11 cellular contexts compared by ENCODE assay signal in genomic region chr1:202155478-202156021, GRCh38. TPM values are rescaled to one million over a fixed set of nuclear protein-coding genes. Genes with fewer than 3 reads are reported as not detected.
DNase-seq lines count a peak whose midpoint lies in the region; ATAC-seq and TF ChIP-seq lines count a peak whose summit lies in the region.
"Had no signal": no experiment of that assay in that cellular context is flagged by ENCODE, and none has a peak within 500 bp of the region (broad histone marks: within the 10 kb centered on the region; RNA-seq: fewer than 3 reads in every experiment).

No MANE protein-coding gene starts in this region.

- H3K9me3 ChIP-seq in breast epithelium (no peaks in the 10 kb centered on the region), upper lobe of right lung (no peaks in the 10 kb centered on the region)

- ATAC-seq in SK-N-SH treated with all-trans-retinoic acid at 6 μM for 48 hours, result peak; percentile 69
- ATAC-seq in upper lobe of right lung, result peak; percentile 64

- H3K4me1 ChIP-seq in breast epithelium, result no peaks in the 10 kb centered on the region
- H3K4me1 ChIP-seq in upper lobe of right lung, result peaks cover 14% of the 10 kb centered on the region

- H3K4me1 Mint-ChIP-seq in MCF 10A (ENCODE audit: insufficient read depth, unreplicated experiment), result peaks cover 14% of the 10 kb centered on the region

- BruUV-seq in MCF 10A (replicated peaks; lab: Mats Ljungman, UMichigan), result no TSS peak

- peaks cover 1% of the 10 kb centered on the region for H3K36me3 Mint-ChIP-seq in MCF 10A (ENCODE audit: insufficient read depth, unreplicated experiment)

- H3K27me3 ChIP-seq in breast epithelium (no peaks in the 10 kb centered on the region), upper lobe of right lung (no peaks in the 10 kb centered on the region)

- H3K27me3 Mint-ChIP-seq in MCF 10A (ENCODE audit: insufficient read depth, unreplicated experiment), result peaks cover under 1% of the 10 kb centered on the region
- H3K27me3 Mint-ChIP-seq: memory B cell had no signal

- TF ChIP-seq POLR2A in breast epithelium (IDR thresholded peaks at IDR 0.05), result no peak

- no peak overlapping the region for H3K27ac Mint-ChIP-seq in MCF 10A (ENCODE audit: low read depth, unreplicated experiment)

- no peak overlapping the region for H3K4me3 Mint-ChIP-seq in MCF 10A (ENCODE audit: unreplicated experiment)
- H3K4me3 Mint-ChIP-seq: memory B cell had no signal

- no peak for TF ChIP-seq CTCF in MCF 10A (IDR thresholded peaks at IDR 0.05; ENCODE audit: unreplicated experiment)
- TF ChIP-seq CTCF in breast epithelium (IDR thresholded peaks at IDR 0.05), result no peak
- no peak for TF ChIP-seq CTCF in upper lobe of right lung (IDR thresholded peaks at IDR 0.05)

- H3K27ac ChIP-seq in breast epithelium, result no peak overlapping the region
- H3K27ac ChIP-seq in upper lobe of right lung, result no peak overlapping the region
- H3K27ac ChIP-seq: VCaP had no signal

- intact Hi-C loops in MCF 10A (cut with micrococcal nuclease) (no loop called here), breast epithelium (cut with DNase I; ENCODE audit: low total_unique reads) (no loop called here), upper lobe of right lung (cut with DNase I) (no loop called here)

- peak; percentile 92 for DNase-seq in MCF 10A (ENCODE audit: unreplicated experiment)
- DNase-seq in breast epithelium (ENCODE audit: low spot score in 2 of 2), result no peak
- peak; percentile 18 for DNase-seq in glomerular endothelial cell (ENCODE audit: extremely low read depth, low read depth, low spot score)
- DNase-seq in upper lobe of right lung, result peak; percentile 86
- DNase-seq in NCI-H748 (lab: John Stamatoyannopoulos, UW; ENCODE audit: unreplicated experiment), result no peak
- no peak for DNase-seq in GM19238 (ENCODE audit: insufficient read length, low spot score)
- DNase-seq in occipital lobe (lab: John Stamatoyannopoulos, UW), result no peak

- H3K4me3 ChIP-seq in breast epithelium (no peak overlapping the region), upper lobe of right lung (no peak overlapping the region)

- POLR2A ChIA-PET in MCF 10A (lab: Yijun Ruan, JAX), result interaction anchor here (0.7 kb wide), 1 partner anchor 649 kb away, joined by 5 read pairs; no protein-coding TSS in a partner anchor

- CTCF ChIA-PET in MCF 10A (lab: Yijun Ruan, JAX), result interaction anchor here (0.6 to 4.7 kb wide), 20 partner anchors 9 to 1306 kb away, joined by 3 to 44 read pairs (median 4); no protein-coding TSS in a partner anchor

- H3K36me3 ChIP-seq in breast epithelium, result no peaks in the 10 kb centered on the region
- no peaks in the 10 kb centered on the region for H3K36me3 ChIP-seq in upper lobe of right lung

- H3K9me3 Mint-ChIP-seq in MCF 10A (ENCODE audit: unreplicated experiment), result no peaks in the 10 kb centered on the region
- H3K9me3 Mint-ChIP-seq: memory B cell had no signal

TF ChIP-seq in SK-N-SH treated with all-trans-retinoic acid at 6 μM for 48 hours, 23 proteins besides CTCF, POLR2A, EP300 and RAD21:
- TF ChIP-seq ZFP30 (CRISPR knock-in tag; IDR thresholded peaks at IDR 0.05) (no peak), ZNF70 (CRISPR knock-in tag; IDR thresholded peaks at IDR 0.05) (no peak), TSHZ2 (CRISPR knock-in tag; IDR thresholded peaks at IDR 0.05) (no peak), PPARA (CRISPR knock-in tag; IDR thresholded peaks at IDR 0.05; ENCODE audit: borderline replicate concordance) (no peak), TCF4 (CRISPR knock-in tag; IDR thresholded peaks at IDR 0.05; ENCODE audit: borderline replicate concordance) (no peak), GLIS3 (CRISPR knock-in tag; IDR thresholded peaks at IDR 0.05) (no peak), SNAI2 (CRISPR knock-in tag; IDR thresholded peaks at IDR 0.05) (no peak)
- TF ChIP-seq, protein P1, sequence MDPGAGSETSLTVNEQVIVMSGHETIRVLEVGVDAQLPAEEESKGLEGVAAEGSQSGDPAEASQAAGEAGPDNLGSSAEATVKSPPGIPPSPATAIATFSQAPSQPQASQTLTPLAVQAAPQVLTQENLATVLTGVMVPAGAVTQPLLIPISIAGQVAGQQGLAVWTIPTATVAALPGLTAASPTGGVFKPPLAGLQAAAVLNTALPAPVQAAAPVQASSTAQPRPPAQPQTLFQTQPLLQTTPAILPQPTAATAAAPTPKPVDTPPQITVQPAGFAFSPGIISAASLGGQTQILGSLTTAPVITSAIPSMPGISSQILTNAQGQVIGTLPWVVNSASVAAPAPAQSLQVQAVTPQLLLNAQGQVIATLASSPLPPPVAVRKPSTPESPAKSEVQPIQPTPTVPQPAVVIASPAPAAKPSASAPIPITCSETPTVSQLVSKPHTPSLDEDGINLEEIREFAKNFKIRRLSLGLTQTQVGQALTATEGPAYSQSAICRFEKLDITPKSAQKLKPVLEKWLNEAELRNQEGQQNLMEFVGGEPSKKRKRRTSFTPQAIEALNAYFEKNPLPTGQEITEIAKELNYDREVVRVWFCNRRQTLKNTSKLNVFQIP (CRISPR knock-in tag; IDR thresholded peaks at IDR 0.05; ENCODE audit: borderline replicate concordance, low read depth), result no peak

RNA-seq across cellular contexts. Expression of gene PTPN7, which starts 4.9 kb away (rescaled TPM):
- total RNA-seq in MCF 10A (2022) (not detected in 2 replicates), breast epithelium (1 to 10 TPM; 1.4 to 4.2 (median 2.9) TPM), glomerular endothelial cell (1.2 TPM in 1 of 2 replicates, not detected in the other), upper lobe of right lung (7.3 TPM), occipital lobe (0.16 TPM)

RNA-seq across cellular contexts. Expression of gene ARL8A, which starts 11.0 kb away (rescaled TPM):
- total RNA-seq in MCF 10A (2022), result 94.8 and 126 TPM in 2 replicates
- total RNA-seq in breast epithelium, result 10 to 100 TPM; 29.9 to 41.1 (median 34.7) TPM
- total RNA-seq in glomerular endothelial cell, result 60.0 and 68.8 TPM in 2 replicates
- total RNA-seq in upper lobe of right lung, result 106 TPM
- 77.0 TPM for total RNA-seq in occipital lobe

RNA-seq across cellular contexts. Expression of gene GPR37L1, which starts 32.8 kb away (rescaled TPM):
- not detected in 2 replicates for total RNA-seq in MCF 10A (2022)
- not detected for total RNA-seq in breast epithelium
- total RNA-seq in glomerular endothelial cell, result 0.06 TPM in 1 of 2 replicates, not detected in the other
- 0.06 TPM for total RNA-seq in upper lobe of right lung
- total RNA-seq in occipital lobe, result 1.1 TPM
- total RNA-seq: dermis microvascular lymphatic vessel endothelial cell had no signal

RNA-seq across cellular contexts. Expression of gene LGR6, which starts 38.0 kb away (rescaled TPM):
- total RNA-seq in MCF 10A (2022), result 0.32 and 0.56 TPM in 2 replicates
- 10 to 100 TPM in 1 of 3 donors, 1 to 10 TPM in 1, not detected in 1; 2.6 to 11.3 TPM for total RNA-seq in breast epithelium
- not detected in 2 replicates for total RNA-seq in glomerular endothelial cell
- 1.8 TPM for total RNA-seq in upper lobe of right lung
- 0.62 TPM for total RNA-seq in occipital lobe
- total RNA-seq: dermis microvascular lymphatic vessel endothelial cell had no signal

Comparison
In these comparisons a context has a peak if more than half of its experiments do, and no peak if none do; other contexts are left out.
1. DNase-seq: peak in MCF 10A (single experiment), glomerular endothelial cell (single experiment) and upper lobe of right lung (single experiment); none in breast epithelium (0 of 2), NCI-H748 (single experiment), GM19238 (single experiment) and occipital lobe (single experiment).